In the genomic region with DNA sequence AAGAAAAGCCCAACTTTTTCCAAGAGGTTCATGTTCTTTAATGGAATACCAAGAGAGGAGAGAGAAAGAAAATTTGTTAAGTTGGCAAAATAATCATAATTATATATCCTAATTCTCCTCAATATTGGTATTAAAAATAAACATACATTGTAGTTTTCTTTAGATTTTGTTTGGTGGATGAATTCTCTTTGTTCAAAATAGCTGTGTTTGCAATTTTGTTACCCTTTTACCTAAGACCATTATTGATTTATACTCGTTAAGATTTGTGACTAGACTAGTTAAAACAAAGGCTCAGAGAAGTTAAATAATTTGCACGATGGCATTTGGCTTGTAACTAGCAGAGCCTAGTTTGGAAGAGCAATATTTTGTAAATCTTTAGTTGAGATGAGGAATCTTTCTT, we compare ENCODE assay signal across 33 cellular contexts. TPM values are rescaled to one million over a fixed set of nuclear protein-coding genes. Genes with fewer than 3 reads are reported as not detected.
"Had no signal": no experiment of that assay in that cellular context is flagged by ENCODE, and none has a peak within 500 bp of the region (broad histone marks: within the 10 kb centered on the region; RNA-seq: fewer than 3 reads in every experiment).

No MANE protein-coding gene starts in this region.

- H3K27ac ChIP-seq: colonic mucosa, epithelial cell of prostate, esophagus squamous epithelium, gastrocnemius medialis, heart right ventricle, left lung, lower lobe of right lung had no signal

- H3K27me3 ChIP-seq: colonic mucosa, esophagus squamous epithelium, gastrocnemius medialis, heart right ventricle, left lung had no signal

- ATAC-seq: effector memory CD8-positive, alpha-beta T cell; esophagus mucosa; gastrocnemius medialis; heart right ventricle; left cardiac atrium; left lung; left ventricle myocardium superior; lower lobe of right lung; mucosa of descending colon had no signal

- DNase-seq: colonic mucosa; cortex of kidney; effector CD8-positive, alpha-beta T cell; effector memory CD8-positive, alpha-beta T cell; endodermal cell; erythroblast; esophagus squamous epithelium; foreskin fibroblast; foreskin melanocyte; gastrocnemius medialis; glutamatergic neuron; head of caudate nucleus; heart right ventricle; hippocampal formation; left cardiac atrium; left lung; left ventricle myocardium superior; lower lobe of right lung; mesenchymal stem cell; mucosa of descending colon; naive B cell had no signal

- H3K4me3 ChIP-seq: colonic mucosa, esophagus squamous epithelium, gastrocnemius medialis, heart right ventricle, left lung, lower lobe of right lung, mucosa of descending colon had no signal

- H3K9me3 ChIP-seq: colonic mucosa, esophagus squamous epithelium, gastrocnemius medialis, heart right ventricle, left lung, lower lobe of right lung, mucosa of descending colon had no signal

- FAIRE-seq: endometrium, keratinocyte had no signal

- H3K36me3 ChIP-seq: colonic mucosa, gastrocnemius medialis had no signal

- H3K4me1 ChIP-seq: colonic mucosa, esophagus squamous epithelium, gastrocnemius medialis, heart right ventricle, left lung, lower lobe of right lung had no signal

RNA-seq across cellular contexts. Expression of gene LRRC19, which starts 9.7 kb away (rescaled TPM):
- total RNA-seq: dermis microvascular lymphatic vessel endothelial cell, endodermal cell, esophagus squamous epithelium, glomerular endothelial cell, heart right ventricle, kidney epithelial cell, left cardiac atrium, left lung, left ventricle myocardium superior, lower leg skin, lung microvascular endothelial cell, mesenteric fat pad, mesothelial cell of epicardium, myocyte had no signal
- polyA plus RNA-seq: heart right ventricle, keratinocyte had no signal
